1 cellular context compared by ENCODE assay signal in genomic region chrX:152896450-152896849, GRCh38.
TF ChIP-seq lines count a peak whose summit lies in the region.

No MANE protein-coding gene starts in this region.

TF ChIP-seq in endothelial cell of umbilical vein, 7 proteins besides CTCF, POLR2A, EP300 and RAD21:
- no peak for TF ChIP-seq JUN (IDR thresholded peaks at IDR 0.05; ENCODE audit: borderline replicate concordance, insufficient read depth, insufficient read length, low read depth)
- TF ChIP-seq FOS (IDR thresholded peaks at IDR 0.05; ENCODE audit: borderline replicate concordance, insufficient read depth, low read length) = peak; percentile 88
TF ChIP-seq in endothelial cell of umbilical vein: peak in this region for 1.
